ENCODE assay signal across 8 cellular contexts in the genomic region with DNA sequence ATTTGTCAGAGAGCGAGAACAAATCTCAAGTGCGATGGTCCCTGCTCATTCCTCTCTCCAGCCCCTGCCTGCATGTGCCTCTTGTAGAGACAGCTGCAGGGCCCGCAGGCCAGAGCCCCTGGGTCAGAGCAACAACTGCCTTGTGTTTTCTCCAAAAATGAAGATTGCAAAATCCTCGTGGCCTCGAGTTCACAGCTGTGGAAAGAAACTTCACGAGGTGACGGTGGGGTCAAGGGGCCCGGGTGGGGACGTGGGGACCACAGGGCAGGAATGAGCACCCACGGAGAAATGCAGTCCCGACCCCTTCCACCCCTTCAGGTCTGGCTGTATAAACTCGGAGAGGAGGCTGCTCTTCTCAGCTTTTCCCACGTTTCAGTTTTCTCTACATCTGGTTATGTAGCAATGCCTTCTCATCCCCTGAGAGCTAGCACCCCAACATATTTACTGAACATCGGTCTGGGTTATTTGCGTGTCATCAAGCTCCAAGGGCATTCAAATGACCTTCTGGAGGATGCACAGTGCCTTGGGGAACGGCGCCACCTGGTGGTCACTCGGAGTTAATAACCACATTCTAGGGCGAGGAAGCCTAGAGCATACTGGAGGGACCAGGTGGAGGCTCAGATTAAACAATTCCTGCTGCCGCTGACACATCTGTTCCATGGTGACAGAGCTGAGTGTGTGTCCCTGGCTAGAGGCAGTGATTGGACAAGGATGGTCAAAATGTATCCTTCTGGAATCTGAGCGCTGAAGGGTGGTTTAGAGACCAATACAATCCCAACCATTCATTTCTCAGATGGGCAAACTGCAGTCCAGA.
DNase-seq lines count a peak whose midpoint lies in the region; ATAC-seq, FAIRE-seq and TF ChIP-seq lines count a peak whose summit lies in the region.

No MANE protein-coding gene starts in this region.

- H3K4me1 ChIP-seq in Loucy (ENCODE audit: insufficient read depth, low read length, poor library complexity, severe bottlenecking): no peaks in the 10 kb centered on the region

- no peak for TF ChIP-seq POLR2A in H54 (IDR thresholded peaks at IDR 0.05; ENCODE audit: low read depth, low read length)

- no peak overlapping the region for H3K4me3 ChIP-seq in Loucy (ENCODE audit: low read length, poor library complexity, severe bottlenecking)

- no peaks in the 10 kb centered on the region for H3K36me3 ChIP-seq in Loucy (ENCODE audit: insufficient read depth, low read length)

- no peaks in the 10 kb centered on the region for H3K27me3 ChIP-seq in Loucy (ENCODE audit: insufficient read depth, low read length, poor library complexity, severe bottlenecking)

- no peak overlapping the region for H3K9ac ChIP-seq in Loucy (ENCODE audit: low read depth, low read length, poor library complexity, severe bottlenecking)

- no peaks in the 10 kb centered on the region for H3K9me2 ChIP-seq in Loucy (replicated peaks; ENCODE audit: low read depth, low read length)

- FAIRE-seq in H54 (lab: Jason Lieb, UNC) (no peak), urothelium cell line (lab: Jason Lieb, UNC) (peak; percentile 65)

- no peaks in the 10 kb centered on the region for H4K20me1 ChIP-seq in Loucy (ENCODE audit: insufficient read depth, low read length, poor library complexity, severe bottlenecking)

- H3K79me2 ChIP-seq in Loucy (ENCODE audit: insufficient read depth, low read length): no peaks in the 10 kb centered on the region

- DNase-seq in GM04504 (ENCODE audit: low read depth) (peak; percentile 18), H54 (ENCODE audit: insufficient read length, low spot score) (peak; percentile 52), SK-N-DZ (ENCODE audit: low spot score) (peak; percentile 75), Right ventricle myocardium inferior (ENCODE audit: missing footprints) (peak; percentile 91), posterior cingulate gyrus (peak; percentile 77 to 98 (median 88)), urothelium cell line (ENCODE audit: low spot score) (peak; percentile 82)
- DNase-seq in activated naive CD4-positive, alpha-beta T cell treated with anti-CD3 and anti-CD28 coated beads, Interleukin-2, amount 50 U/mL, for 16 hours: peak; percentile 45

- no peak overlapping the region for H3K4me2 ChIP-seq in Loucy (ENCODE audit: low read depth, low read length, poor library complexity, severe bottlenecking)

- no peaks in the 10 kb centered on the region for H3F3A ChIP-seq in Loucy (ENCODE audit: low read depth)

- peak; percentile 87 for ATAC-seq in Right ventricle myocardium inferior

- H2AFZ ChIP-seq in Loucy (ENCODE audit: low read length): no peak overlapping the region

- intact Hi-C loops in Right ventricle myocardium inferior (cut with DNase I) (loop anchor here (1.0 to 10.0 kb wide), 4 partner anchors 95 to 1122 kb away; no protein-coding TSS in a partner anchor), posterior cingulate gyrus (cut with DNase I) (loop anchor here (2.0 to 10.0 kb wide), 3 partner anchors 92 to 202 kb away; partner anchors contain the start of gene CYRIA)

- peak; percentile 97 for TF ChIP-seq CTCF in Loucy (conservative IDR thresholded peaks at IDR 0.05; ENCODE audit: low read length)

- H3K9me3 ChIP-seq in Loucy (ENCODE audit: insufficient read depth, low read depth, low read length): no peaks in the 10 kb centered on the region

Comparison
In these comparisons a context has a peak if more than half of its experiments do, and no peak if none do; other contexts are left out.
1. DNase-seq: peak in every context shown above with its lines; median percentile 91 in Right ventricle myocardium inferior; 88 in posterior cingulate gyrus; 82 in urothelium cell line; 75 in SK-N-DZ; 52 in H54; 45 in activated naive CD4-positive, alpha-beta T cell treated with anti-CD3 and anti-CD28 coated beads, Interleukin-2, amount 50 U/mL, for 16 hours; 18 in GM04504.